ENCODE assay signal across 20 cellular contexts in the genomic region with DNA sequence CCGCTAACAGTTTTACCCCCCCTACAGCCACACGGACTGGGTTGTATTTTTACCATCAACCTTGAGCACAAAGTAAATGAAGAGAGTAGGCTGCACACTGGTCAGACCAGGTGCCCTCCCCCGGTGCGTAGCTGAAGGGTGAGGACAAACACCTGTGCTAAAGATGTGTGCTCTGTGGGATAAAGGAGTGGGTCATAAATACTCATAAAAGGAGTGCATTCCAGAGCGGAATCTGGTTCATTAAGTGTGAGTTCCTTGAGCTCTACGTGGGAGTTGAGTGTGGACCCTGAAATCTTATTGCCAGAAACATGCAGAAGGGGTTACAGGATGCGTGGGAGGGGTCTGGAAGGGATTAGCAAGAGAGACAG.
DNase-seq lines count a peak whose midpoint lies in the region; ATAC-seq, FAIRE-seq and TF ChIP-seq lines count a peak whose summit lies in the region.
"Had no signal": no experiment of that assay in that cellular context is flagged by ENCODE, and none has a peak within 500 bp of the region (broad histone marks: within the 10 kb centered on the region; RNA-seq: fewer than 3 reads in every experiment).

No MANE protein-coding gene starts in this region.

- H2AFZ ChIP-seq in OCI-LY1 (ENCODE audit: low read length): no peak overlapping the region

- no peak for TF ChIP-seq CTCF in OCI-LY1 (IDR thresholded peaks at IDR 0.05; ENCODE audit: low read length)
- TF ChIP-seq CTCF in lower leg skin (IDR thresholded peaks at IDR 0.05): no peak

- DNase-seq in NCI-H2196 (lab: John Stamatoyannopoulos, UW; ENCODE audit: unreplicated experiment) (peak; percentile 22), NCI-H2196 treated with DMSO at 0.1 percent for 48 hours (lab: John Stamatoyannopoulos, UW; ENCODE audit: unreplicated experiment) (no peak), left kidney (ENCODE audit: low read depth, low spot score) (peak; percentile 96), urothelium cell line (ENCODE audit: low spot score) (no peak), lower leg skin (ENCODE audit: low spot score in 2 of 2) (no peak)
- DNase-seq: activated CD8-positive, alpha-beta T cell treated with anti-CD3 and anti-CD28 coated beads, Interleukin-2, amount 10 ng/mL, durations not matched to agents 7 days and 5 days; CD4-positive, alpha-beta T cell; colonic mucosa; GF-D8; glutamatergic neuron; MM.1S; pancreas; SK-N-SH; stimulated activated naive CD8-positive, alpha-beta T cell treated with anti-CD3 and anti-CD28 coated beads, Interleukin-15, amount 100 ng/mL, for 72 hours had no signal

- H4K20me1 ChIP-seq in OCI-LY1 (ENCODE audit: insufficient read depth, low read length): no peaks in the 10 kb centered on the region

- H3K4me3 ChIP-seq in OCI-LY1 (ENCODE audit: low read depth, low read length, poor library complexity, severe bottlenecking) (peak overlapping the region; percentile 20), lower leg skin (ENCODE audit: low read depth, poor library complexity, severe bottlenecking) (no peak overlapping the region)
- H3K4me3 ChIP-seq: colonic mucosa, pancreas had no signal

- FAIRE-seq in urothelium cell line (lab: Jason Lieb, UNC): peak; percentile 40
- FAIRE-seq: A204.1, islet of Langerhans, pancreas, TTC549 had no signal

- no peak for TF ChIP-seq POLR2A in lower leg skin (IDR thresholded peaks at IDR 0.05)

- H3K4me2 ChIP-seq in OCI-LY1 (ENCODE audit: low read length): peak overlapping the region; percentile 69
- H3K4me2 ChIP-seq: SK-N-SH had no signal

- H3K36me3 ChIP-seq in OCI-LY1 (ENCODE audit: insufficient read depth, low read length): peaks cover 36% of the 10 kb centered on the region; the same call in 1 of the 2 replicates
- H3K36me3 ChIP-seq: colonic mucosa, pancreas had no signal

- no peaks in the 10 kb centered on the region for H3K9me3 ChIP-seq in OCI-LY1 (ENCODE audit: low read length)
- H3K9me3 ChIP-seq: colonic mucosa, pancreas, SK-N-SH had no signal

- ATAC-seq in HG02973 (IDR thresholded peaks at IDR 0.05; ENCODE audit: unreplicated experiment): no peak
- ATAC-seq in HG02571 (IDR thresholded peaks at IDR 0.05; ENCODE audit: unreplicated experiment): no peak
- ATAC-seq: activated CD8-positive, alpha-beta T cell treated with anti-CD3 and anti-CD28 coated beads, Interleukin-2, amount 10 ng/mL, durations not matched to agents 7 days and 5 days; stimulated activated naive CD8-positive, alpha-beta T cell treated with anti-CD3 and anti-CD28 coated beads, Interleukin-15, amount 100 ng/mL, for 72 hours had no signal

- peak overlapping the region; percentile 100 for H3K27ac ChIP-seq in OCI-LY1 (ENCODE audit: low read depth, low read length, poor library complexity, severe bottlenecking)
- H3K27ac ChIP-seq: colonic mucosa had no signal

- 83 to 90% methylated on average over 7 of the region's 7 CpGs for WGBS in lower leg skin, 2 donors

- peaks cover 14% of the 10 kb centered on the region for H3F3A ChIP-seq in OCI-LY1 (ENCODE audit: insufficient read depth, low read length)

- peak overlapping the region; percentile 77 for H3K9ac ChIP-seq in OCI-LY1 (ENCODE audit: low read length)
- H3K9ac ChIP-seq: SK-N-SH had no signal

- intact Hi-C loops in lower leg skin (cut with DNase I; ENCODE audit: low total_unique reads): no loop called here

- peaks cover 5% of the 10 kb centered on the region; the same call in 1 of the 2 replicates for H3K79me2 ChIP-seq in OCI-LY1 (ENCODE audit: insufficient read depth, low read length)

- H3K9me2 ChIP-seq in OCI-LY1 (ENCODE audit: low read depth, low read length): no peaks in the 10 kb centered on the region
- H3K9me2 ChIP-seq: SK-N-SH had no signal

- no peaks in the 10 kb centered on the region for H3K27me3 ChIP-seq in OCI-LY1 (ENCODE audit: insufficient read depth, low read length)
- H3K27me3 ChIP-seq: colonic mucosa, pancreas had no signal

- peaks cover 99% of the 10 kb centered on the region for H3K4me1 ChIP-seq in OCI-LY1 (ENCODE audit: insufficient read depth, low read length, severe bottlenecking)
- H3K4me1 ChIP-seq: colonic mucosa, pancreas had no signal

Comparison
In these comparisons a context has a peak if more than half of its experiments do, and no peak if none do; other contexts are left out.
1. DNase-seq: peak in NCI-H2196 (single experiment) and left kidney (single experiment); none in NCI-H2196 treated with DMSO at 0.1 percent for 48 hours (single experiment), urothelium cell line (single experiment) and lower leg skin (0 of 2).